ENCODE assay signal across 8 cellular contexts in the genomic region with DNA sequence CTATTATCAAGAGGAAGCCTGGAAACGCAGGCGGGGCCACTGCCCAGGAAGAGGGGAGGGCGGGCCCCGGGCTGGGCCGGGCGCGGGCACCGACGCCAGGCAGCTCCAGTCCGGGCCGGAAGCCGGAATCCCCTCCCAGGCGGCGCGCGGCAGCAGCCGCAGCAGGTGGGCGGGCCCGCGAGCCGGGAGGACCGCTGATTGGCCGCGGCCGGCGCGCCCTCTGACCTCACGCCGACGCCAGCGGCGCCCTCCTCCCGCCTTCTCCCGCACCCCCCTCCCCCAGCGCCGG. TPM values are rescaled to one million over a fixed set of nuclear protein-coding genes. Genes with fewer than 3 reads are reported as not detected.
DNase-seq lines count a peak whose midpoint lies in the region; ATAC-seq and TF ChIP-seq lines count a peak whose summit lies in the region.

No MANE protein-coding gene starts in this region.

- DNase-seq in NCI-H187 treated with DMSO at 0.1 percent for 48 hours (lab: John Stamatoyannopoulos, UW) (peak; percentile 75), T-helper 22 cell (ENCODE audit: low read depth) (peak; percentile 88), astrocyte of the cerebellum (ENCODE audit: low read depth) (peak; percentile 74), hepatic stellate cell (ENCODE audit: low spot score) (peak; percentile 97), vagina (ENCODE audit: extremely low spot score in 2 of 2) (peak in 1 of 2 donors; percentile 95)

- H3K36me3 ChIP-seq in rectal smooth muscle tissue (ENCODE audit: control insufficient read depth, insufficient read depth, low read length) (peaks cover 11% of the 10 kb centered on the region), vagina (peaks cover 0 to 15% of the 10 kb centered on the region in 2 donors)

- in situ Hi-C loops in astrocyte of the cerebellum (cut with HindIII; ENCODE audit: low sequenced_read_pairs): no loop called here

- no peak for TF ChIP-seq CTCF in astrocyte of the cerebellum (IDR thresholded peaks at IDR 0.05; ENCODE audit: low read depth, low read length, missing control alignments)
- TF ChIP-seq CTCF in vagina (IDR thresholded peaks at IDR 0.05): no peak

- H3K27me3 ChIP-seq in rectal smooth muscle tissue (ENCODE audit: control insufficient read depth, insufficient read depth, low read length): no peaks in the 10 kb centered on the region
- H3K27me3 ChIP-seq in vagina: no peaks in the 10 kb centered on the region

- ATAC-seq in GM18505 (IDR thresholded peaks at IDR 0.05; ENCODE audit: unreplicated experiment): peak; percentile 80
- peak; percentile 85 for ATAC-seq in HG02970 (IDR thresholded peaks at IDR 0.05; ENCODE audit: low FRiP score, unreplicated experiment)

- H3K27ac ChIP-seq in rectal smooth muscle tissue (ENCODE audit: low read depth, low read length): peak overlapping the region; percentile 100
- H3K27ac ChIP-seq in vagina: peak overlapping the region; percentile 99

- TF ChIP-seq POLR2A in GM18505 (IDR thresholded peaks at IDR 0.05; ENCODE audit: borderline replicate concordance, extremely low read depth, insufficient read depth, insufficient read length): no peak
- TF ChIP-seq POLR2A in vagina (IDR thresholded peaks at IDR 0.05): no peak

- intact Hi-C loops in vagina (cut with DNase I): loop anchor here (5.0 kb wide), 1 partner anchor 35 kb away; the partner anchor contains the start of gene BAZ1B

- H3K4me1 ChIP-seq in rectal smooth muscle tissue (ENCODE audit: control insufficient read depth, insufficient read depth, low read length): peaks cover 11% of the 10 kb centered on the region
- peaks cover 24% of the 10 kb centered on the region for H3K4me1 ChIP-seq in vagina

- no peaks in the 10 kb centered on the region for H3K9me3 ChIP-seq in vagina

- H3K4me3 ChIP-seq in astrocyte of the cerebellum (ENCODE audit: low read depth, low read length): peak overlapping the region; percentile 55
- H3K4me3 ChIP-seq in rectal smooth muscle tissue (ENCODE audit: low read length): peak overlapping the region; percentile 86
- H3K4me3 ChIP-seq in vagina: peak overlapping the region; percentile 73 to 95

- peak overlapping the region; percentile 42 for H3K9ac ChIP-seq in rectal smooth muscle tissue (ENCODE audit: low read length)

RNA-seq across cellular contexts. Expression of gene BCL7B, which starts 0.4 kb away (rescaled TPM):
- total RNA-seq in vagina: 57.0 TPM

RNA-seq across cellular contexts. Expression of gene TBL2, which starts 21.3 kb away (rescaled TPM):
- 29.0 TPM for total RNA-seq in vagina

RNA-seq across cellular contexts. Expression of gene BAZ1B, which starts 35.0 kb away (rescaled TPM):
- total RNA-seq in vagina: 45.4 TPM
